9 cellular contexts compared by ENCODE assay signal in the genomic region with DNA sequence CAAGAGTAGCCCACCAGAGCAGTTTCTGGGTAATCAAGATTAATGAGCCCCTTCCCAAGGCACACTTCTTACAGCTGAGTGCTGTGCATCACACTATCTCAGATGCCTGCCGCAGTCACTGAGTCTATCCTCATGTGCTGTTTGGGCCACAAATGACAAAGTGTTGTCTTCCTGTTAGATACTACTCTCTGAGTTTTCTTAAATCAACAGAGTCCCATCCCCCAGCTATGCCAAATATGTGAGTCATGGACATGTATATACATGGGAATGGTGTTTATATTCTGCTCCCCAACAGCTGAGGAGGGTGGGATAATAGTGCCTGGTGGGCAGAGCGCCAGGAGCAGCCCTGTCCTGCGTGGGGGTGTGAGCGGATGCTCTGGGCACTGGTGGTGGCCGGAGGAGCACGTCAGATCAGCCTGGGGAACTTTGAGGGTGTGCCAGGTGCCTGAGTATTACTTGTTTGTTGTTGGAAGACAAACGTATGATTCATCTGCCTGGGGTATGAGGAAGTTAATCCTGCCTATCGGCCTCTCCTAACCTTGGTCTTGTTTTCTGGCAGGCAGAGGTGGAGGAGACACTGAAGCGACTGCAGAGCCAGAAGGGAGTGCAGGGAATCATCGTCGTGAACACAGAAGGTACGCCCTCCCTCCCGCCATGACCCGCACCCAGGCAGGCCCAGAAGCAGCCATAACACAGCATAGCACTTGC. TPM values are rescaled to one million over a fixed set of nuclear protein-coding genes. Genes with fewer than 3 reads are reported as not detected.
DNase-seq lines count a peak whose midpoint lies in the region; ATAC-seq and TF ChIP-seq lines count a peak whose summit lies in the region.
"Had no signal": no experiment of that assay in that cellular context is flagged by ENCODE, and none has a peak within 500 bp of the region (broad histone marks: within the 10 kb centered on the region; RNA-seq: fewer than 3 reads in every experiment).

No MANE protein-coding gene starts in this region.

- no peak for TF ChIP-seq CTCF in fibroblast of lung (conservative IDR thresholded peaks at IDR 0.05 in 1 of 2, IDR thresholded peaks at IDR 0.05 in 1 of 2; ENCODE audit: low read depth in 1 of 2, low read length in 2 of 2)
- TF ChIP-seq CTCF in neural progenitor cell (IDR thresholded peaks at IDR 0.05), result no peak

- H4K20me1 ChIP-seq in fibroblast of lung (ENCODE audit: control insufficient read depth, extremely low read depth, insufficient read depth, low read length), result no peaks in the 10 kb centered on the region
- H4K20me1 ChIP-seq in neural progenitor cell (ENCODE audit: low read depth), result peaks cover 60% of the 10 kb centered on the region

- H3K4me2 ChIP-seq in fibroblast of lung (ENCODE audit: extremely low read depth, insufficient read depth, low read length) (peak overlapping the region; percentile 39), neural progenitor cell (no peak overlapping the region)

- H3K9me3 ChIP-seq in fibroblast of lung (ENCODE audit: control insufficient read depth, insufficient read depth, low read depth, low read length) (no peaks in the 10 kb centered on the region), neural progenitor cell (ENCODE audit: low read depth) (no peaks in the 10 kb centered on the region)

- DNase-seq in H4 (ENCODE audit: low spot score) (peak; percentile 98), SK-MEL-5 (ENCODE audit: low read depth, low spot score) (peak; percentile 16), fibroblast of lung (ENCODE audit: low read depth in 2 of 2) (peak; percentile 98 to 99), neural progenitor cell (ENCODE audit: low spot score) (no peak), NCI-H2081 treated with DMSO at 0.1 percent for 48 hours (lab: John Stamatoyannopoulos, UW) (no peak)
- DNase-seq in stimulated activated naive CD4-positive, alpha-beta T cell (lab: John Stamatoyannopoulos, UW), result no peak

- peaks cover 6% of the 10 kb centered on the region for H3K4me1 Mint-ChIP-seq in neural progenitor cell

- peaks cover 32% of the 10 kb centered on the region for H3K36me3 Mint-ChIP-seq in neural progenitor cell

- H3K27ac Mint-ChIP-seq in neural progenitor cell, result peak overlapping the region; percentile 50

- in situ Hi-C loops in SK-MEL-5 (cut with HindIII; ENCODE audit: low pct_unique_long_range_greater_than_20kb, low sequenced_read_pairs), result no loop called here

- no peaks in the 10 kb centered on the region for H3K27me3 Mint-ChIP-seq in neural progenitor cell (ENCODE audit: insufficient read depth, low read depth)

- no peak overlapping the region for H3K4me3 Mint-ChIP-seq in neural progenitor cell

- H3K27ac ChIP-seq in fibroblast of lung (ENCODE audit: insufficient read depth, low read length), result peak overlapping the region; percentile 39
- no peak overlapping the region for H3K27ac ChIP-seq in neural progenitor cell
- H3K27ac ChIP-seq: parathyroid adenoma had no signal

- H3K27me3 ChIP-seq in fibroblast of lung (ENCODE audit: control insufficient read depth, insufficient read depth, low read length) (no peaks in the 10 kb centered on the region), neural progenitor cell (no peaks in the 10 kb centered on the region)

- H3K79me2 ChIP-seq in fibroblast of lung (ENCODE audit: control insufficient read depth, insufficient read depth, low read length) (peaks cover 49% of the 10 kb centered on the region), neural progenitor cell (ENCODE audit: low read depth) (peaks cover 49% of the 10 kb centered on the region)

- peak overlapping the region in 1 of 4 experiments; percentile 18 for H3K4me3 ChIP-seq in fibroblast of lung (replicated peaks in 1 of 4; ENCODE audit: control extremely low read depth in 1 of 4, insufficient read depth in 1 of 4, low read depth in 3 of 4, low read length in 4 of 4)
- no peak overlapping the region for H3K4me3 ChIP-seq in neural progenitor cell

- H2AFZ ChIP-seq in fibroblast of lung (ENCODE audit: low read length) (no peak overlapping the region), neural progenitor cell (replicated peaks) (no peak overlapping the region)
- H2AFZ ChIP-seq: parathyroid adenoma had no signal

- peaks cover 10% of the 10 kb centered on the region for H3K36me3 ChIP-seq in fibroblast of lung (ENCODE audit: control insufficient read depth, insufficient read depth, low read length)
- no peaks in the 10 kb centered on the region for H3K36me3 ChIP-seq in neural progenitor cell

- peaks cover 40% of the 10 kb centered on the region for H3K4me1 ChIP-seq in fibroblast of lung (ENCODE audit: control insufficient read depth, extremely low read depth, insufficient read depth, low read length)
- H3K4me1 ChIP-seq in neural progenitor cell, result no peaks in the 10 kb centered on the region

- peaks cover 5% of the 10 kb centered on the region for H3F3A ChIP-seq in neural progenitor cell (ENCODE audit: low read depth)

- H3K9ac ChIP-seq in fibroblast of lung (ENCODE audit: insufficient read depth, low read length) (no peak overlapping the region), neural progenitor cell (no peak overlapping the region)
- H3K9ac ChIP-seq: parathyroid adenoma had no signal

- ATAC-seq in HG03469 (IDR thresholded peaks at IDR 0.05; ENCODE audit: unreplicated experiment), result no peak
- ATAC-seq in GM21576 (IDR thresholded peaks at IDR 0.05; ENCODE audit: unreplicated experiment), result no peak

- H3K9me3 Mint-ChIP-seq in neural progenitor cell, result no peaks in the 10 kb centered on the region

RNA-seq across cellular contexts. Expression of gene DYNLRB1, which starts 9.6 kb away (rescaled TPM):
- total RNA-seq in H4 (2014; rRNA removed; shearing (Covaris generic)), result 142 and 180 TPM in 2 replicates
- total RNA-seq in SK-MEL-5 (2014; rRNA removed; shearing (Covaris generic)), result 223 and 259 TPM in 2 replicates
- polyA plus RNA-seq in SK-MEL-5 (2015; cell fraction: cytosol; rRNA removed), result 127 and 175 TPM in 2 replicates
- polyA plus RNA-seq in SK-MEL-5 (2015; cell fraction: nucleus; rRNA removed), result 19.2 and 31.2 TPM in 2 replicates
- total RNA-seq in fibroblast of lung, result 39.8 and 107 TPM in 2 replicates
- polyA plus RNA-seq in fibroblast of lung, result 352 and 524 TPM in 2 replicates
- 440 and 469 TPM in 2 replicates for polyA plus RNA-seq in fibroblast of lung (2012)
- 222 and 333 TPM in 2 replicates for polyA minus RNA-seq in fibroblast of lung (ENCODE audit: low replicate concordance)
- 73.1 and 106 TPM in 2 replicates for total RNA-seq in neural progenitor cell (ENCODE audit: low replicate concordance)

RNA-seq across cellular contexts. Expression of gene MAP1LC3A, which starts 32.7 kb away (rescaled TPM):
- total RNA-seq in H4 (2014; rRNA removed; shearing (Covaris generic)), result 12.4 and 15.4 TPM in 2 replicates
- total RNA-seq in SK-MEL-5 (2014; rRNA removed; shearing (Covaris generic)), result 1.1 and 1.5 TPM in 2 replicates
- 0.31 TPM in 1 of 2 replicates, not detected in the other for polyA plus RNA-seq in SK-MEL-5 (2015; cell fraction: cytosol; rRNA removed)
- 0.35 TPM in 1 of 2 replicates, not detected in the other for polyA plus RNA-seq in SK-MEL-5 (2015; cell fraction: nucleus; rRNA removed)
- total RNA-seq in fibroblast of lung, result 21.8 and 30.4 TPM in 2 replicates
- polyA plus RNA-seq in fibroblast of lung, result 14.0 and 19.3 TPM in 2 replicates
- 46.9 and 58.9 TPM in 2 replicates for polyA plus RNA-seq in fibroblast of lung (2012)
- polyA minus RNA-seq in fibroblast of lung (ENCODE audit: low replicate concordance), result 10.8 and 36.7 TPM in 2 replicates
- 5.5 and 8.5 TPM in 2 replicates for total RNA-seq in neural progenitor cell (ENCODE audit: low replicate concordance)

Comparison
In these comparisons a context has a peak if more than half of its experiments do, and no peak if none do; other contexts are left out.
1. DNase-seq: peak in H4 (single experiment), SK-MEL-5 (single experiment) and fibroblast of lung (2 of 2); none in neural progenitor cell (single experiment), stimulated activated naive CD4-positive, alpha-beta T cell (0 of 6) and NCI-H2081 treated with DMSO at 0.1 percent for 48 hours (single experiment).